In the genomic region with DNA sequence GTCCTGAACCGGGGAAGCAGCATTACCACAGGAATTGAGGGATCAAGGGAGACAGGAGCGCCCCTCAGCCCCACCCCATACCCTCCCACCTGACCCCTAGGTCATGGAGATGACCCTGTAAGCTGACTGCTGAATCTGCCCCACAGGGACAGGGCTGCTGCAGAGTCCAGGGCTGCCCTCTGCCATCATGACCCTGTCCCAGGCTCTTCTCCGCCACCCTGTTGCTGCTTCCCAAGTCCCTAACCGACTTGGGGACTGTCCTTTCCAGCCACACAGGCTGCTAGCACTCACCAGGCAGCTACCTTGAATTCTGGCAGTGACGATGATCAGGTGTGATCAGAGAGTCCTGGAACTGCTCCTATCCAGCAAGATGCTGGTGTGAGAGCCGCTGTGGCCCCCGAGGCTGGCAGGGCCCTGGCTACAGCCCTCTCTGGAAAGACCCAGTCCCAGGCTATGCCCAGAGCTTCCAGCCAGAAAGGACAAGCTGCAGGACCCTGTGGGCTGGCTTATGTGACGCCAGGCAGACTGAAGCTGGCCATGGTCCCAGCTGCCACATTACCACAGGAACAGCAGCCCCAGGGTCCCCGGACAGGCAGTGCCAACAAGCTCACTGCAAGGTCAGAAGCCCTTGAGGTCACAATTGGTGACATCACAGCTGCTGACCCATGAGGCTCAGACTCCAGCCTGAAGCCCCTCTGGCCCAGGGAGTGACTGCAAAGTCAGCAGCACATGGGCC, we compare ENCODE assay signal across 19 cellular contexts. TPM values are rescaled to one million over a fixed set of nuclear protein-coding genes. Genes with fewer than 3 reads are reported as not detected.
DNase-seq lines count a peak whose midpoint lies in the region; ATAC-seq and TF ChIP-seq lines count a peak whose summit lies in the region.
"Had no signal": no experiment of that assay in that cellular context is flagged by ENCODE, and none has a peak within 500 bp of the region (broad histone marks: within the 10 kb centered on the region; RNA-seq: fewer than 3 reads in every experiment).

A gene with protein sequence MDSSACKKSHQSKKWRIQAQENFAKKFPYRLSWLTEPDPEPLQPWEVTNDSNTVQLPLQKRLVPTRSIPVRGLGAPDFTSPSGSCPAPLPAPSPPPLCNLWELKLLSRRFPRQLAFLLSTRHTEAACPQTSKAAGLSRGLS (minus strand): TSS at position 597 of the 736 bp plus-strand sequence. CDS start 5,542 bp downstream, outside the sequence.

- H4K20me1 ChIP-seq in osteoblast (ENCODE audit: insufficient read depth, low read length), result no peaks in the 10 kb centered on the region

- no peak within 1 kb of the TSS for H3K4me3 Mint-ChIP-seq in endodermal cell
- H3K4me3 Mint-ChIP-seq in CD4-positive, alpha-beta T cell, result no peak within 1 kb of the TSS
- H3K4me3 Mint-ChIP-seq: activated naive CD8-positive, alpha-beta T cell; stimulated activated memory B cell treated with anti-CD40 and anti-IgM and Interleukin-4, amounts not matched to agents 10 μg/mL and 1 μg/mL and 100 μg/mL, for 72 hours had no signal

- H3K9me3 Mint-ChIP-seq in endodermal cell, result peaks cover 5% of the 10 kb centered on the region
- peaks cover 11% of the 10 kb centered on the region for H3K9me3 Mint-ChIP-seq in CD4-positive, alpha-beta T cell

- POLR2A ChIA-PET in CD4-positive, alpha-beta T cell (lab: Charles Lee), result no interaction called here

- 87% methylated on average over 7 to 9 of the region's 9 CpGs for WGBS in endodermal cell (ENCODE audit: insufficient coverage in 1 of 2, insufficient read length in 1 of 2), 2 experiments

- no peak within 1 kb of the TSS for H2AFZ ChIP-seq in osteoblast (ENCODE audit: low read length)

- ATAC-seq in Right ventricle myocardium superior (ENCODE audit: poor library complexity) (peak; percentile 10), left ventricle myocardium superior (no peak), HG03521 (IDR thresholded peaks at IDR 0.05; ENCODE audit: unreplicated experiment) (no peak)
- no peak for ATAC-seq in CD4-positive, alpha-beta T cell (ENCODE audit: poor library complexity)
- ATAC-seq: mucosa of descending colon; stimulated activated memory B cell treated with anti-CD40 and anti-IgM and Interleukin-4, amounts not matched to agents 10 μg/mL and 1 μg/mL and 100 μg/mL, for 72 hours had no signal

- H3K27ac ChIP-seq in endodermal cell (ENCODE audit: low read depth, low read length) (no peak within 1 kb of the TSS), osteoblast (ENCODE audit: low read depth, low read length) (no peak within 1 kb of the TSS), vagina (no peak within 1 kb of the TSS)
- H3K27ac ChIP-seq in CD4-positive, alpha-beta T cell (ENCODE audit: low read depth, low read length), result no peak within 1 kb of the TSS
- H3K27ac ChIP-seq: ovary had no signal

- H3K4me3 ChIP-seq in endodermal cell (ENCODE audit: low read length) (no peak within 1 kb of the TSS), osteoblast (ENCODE audit: insufficient read depth, low read length) (no peak within 1 kb of the TSS), vagina (no peak within 1 kb of the TSS)
- H3K4me3 ChIP-seq: mucosa of descending colon, ovary had no signal

- no peak within 1 kb of the TSS for H3K27ac Mint-ChIP-seq in endodermal cell
- no peak within 1 kb of the TSS for H3K27ac Mint-ChIP-seq in CD4-positive, alpha-beta T cell
- H3K27ac Mint-ChIP-seq: activated naive CD8-positive, alpha-beta T cell; stimulated activated memory B cell treated with anti-CD40 and anti-IgM and Interleukin-4, amounts not matched to agents 10 μg/mL and 1 μg/mL and 100 μg/mL, for 72 hours had no signal

- no peaks in the 10 kb centered on the region for H3K9me3 ChIP-seq in endodermal cell (ENCODE audit: control insufficient read depth, low read length)
- H3K9me3 ChIP-seq in osteoblast (ENCODE audit: low read depth, low read length), result no peaks in the 10 kb centered on the region
- H3K9me3 ChIP-seq in vagina, result no peaks in the 10 kb centered on the region
- peaks cover 9% of the 10 kb centered on the region for H3K9me3 ChIP-seq in CD4-positive, alpha-beta T cell (ENCODE audit: control insufficient read depth, low read length)
- H3K9me3 ChIP-seq: mucosa of descending colon, ovary had no signal

- H3K9ac ChIP-seq in endodermal cell (ENCODE audit: extremely low read depth, low read length, poor library complexity, severe bottlenecking), result no peak within 1 kb of the TSS

- H3K79me2 ChIP-seq in osteoblast (ENCODE audit: insufficient read depth, low read length), result no peaks in the 10 kb centered on the region

- H3K36me3 ChIP-seq in endodermal cell (ENCODE audit: control insufficient read depth, insufficient read depth, low read length) (no peaks in the 10 kb centered on the region), osteoblast (ENCODE audit: insufficient read depth, low read length) (no peaks in the 10 kb centered on the region), vagina (no peaks in the 10 kb centered on the region)
- H3K36me3 ChIP-seq: ovary had no signal

- no peaks in the 10 kb centered on the region for H3K4me1 ChIP-seq in endodermal cell (ENCODE audit: control insufficient read depth, insufficient read depth, low read length)
- H3K4me1 ChIP-seq in osteoblast (ENCODE audit: insufficient read depth, low read length), result no peaks in the 10 kb centered on the region
- no peaks in the 10 kb centered on the region for H3K4me1 ChIP-seq in vagina

- no peaks in the 10 kb centered on the region for H3K36me3 Mint-ChIP-seq in endodermal cell (ENCODE audit: low read depth)
- no peaks in the 10 kb centered on the region for H3K36me3 Mint-ChIP-seq in CD4-positive, alpha-beta T cell (ENCODE audit: low read depth)
- H3K36me3 Mint-ChIP-seq: stimulated activated memory B cell treated with anti-CD40 and anti-IgM and Interleukin-4, amounts not matched to agents 10 μg/mL and 1 μg/mL and 100 μg/mL, for 72 hours had no signal

- H3K27me3 Mint-ChIP-seq in endodermal cell (ENCODE audit: insufficient read depth), result peaks cover 1% of the 10 kb centered on the region
- H3K27me3 Mint-ChIP-seq in CD4-positive, alpha-beta T cell, result no peaks in the 10 kb centered on the region
- H3K27me3 Mint-ChIP-seq: activated naive CD8-positive, alpha-beta T cell had no signal

- no peak for TF ChIP-seq POLR2A in vagina (IDR thresholded peaks at IDR 0.05)

- TF ChIP-seq CTCF in endodermal cell (conservative IDR thresholded peaks at IDR 0.05) (no peak), osteoblast (IDR thresholded peaks at IDR 0.05; ENCODE audit: extremely low read depth, low read depth, low read length) (no peak), vagina (IDR thresholded peaks at IDR 0.05) (no peak)
- TF ChIP-seq CTCF in CD4-positive, alpha-beta T cell (IDR thresholded peaks at IDR 0.05), result no peak

- DNase-seq in Right ventricle myocardium superior (no peak), left ventricle myocardium superior (no peak), endodermal cell (peak; percentile 51), osteoblast (ENCODE audit: insufficient read length, low spot score, missing footprints) (peak; percentile 37), vagina (ENCODE audit: extremely low spot score in 2 of 2) (peak; percentile 76 to 87), foreskin melanocyte (no peak)
- no peak for DNase-seq in CD4-positive, alpha-beta T cell
- DNase-seq: KBM-7, NCI-H1105, NCI-H82, RPMI8226, small intestine had no signal

- no peaks in the 10 kb centered on the region for H3K27me3 ChIP-seq in endodermal cell (ENCODE audit: control insufficient read depth, insufficient read depth, low read length, poor library complexity, severe bottlenecking)
- peaks cover 26% of the 10 kb centered on the region for H3K27me3 ChIP-seq in osteoblast (ENCODE audit: insufficient read depth, low read length)
- no peaks in the 10 kb centered on the region for H3K27me3 ChIP-seq in vagina
- no peaks in the 10 kb centered on the region for H3K27me3 ChIP-seq in CD4-positive, alpha-beta T cell (ENCODE audit: control insufficient read depth, insufficient read depth, low read length)
- H3K27me3 ChIP-seq: ovary had no signal

- intact Hi-C loops in Right ventricle myocardium superior (cut with DNase I), result no loop called here
- intact Hi-C loops in left ventricle myocardium superior (cut with micrococcal nuclease), result no loop called here
- intact Hi-C loops in vagina (cut with DNase I), result no loop called here
- intact Hi-C loops in CD4-positive, alpha-beta T cell (cut with DNase I, micrococcal nuclease), result no loop called here

- no peaks in the 10 kb centered on the region for H3K4me1 Mint-ChIP-seq in endodermal cell
- H3K4me1 Mint-ChIP-seq in CD4-positive, alpha-beta T cell (ENCODE audit: low read depth), result no peaks in the 10 kb centered on the region
- H3K4me1 Mint-ChIP-seq: stimulated activated memory B cell treated with anti-CD40 and anti-IgM and Interleukin-4, amounts not matched to agents 10 μg/mL and 1 μg/mL and 100 μg/mL, for 72 hours had no signal

- CTCF ChIA-PET in CD4-positive, alpha-beta T cell (lab: Charles Lee), result no interaction called here

- no peak within 1 kb of the TSS for H3K4me2 ChIP-seq in osteoblast (ENCODE audit: insufficient read depth, low read length)

RNA-seq across cellular contexts. Expression of the gene that starts here (rescaled TPM):
- total RNA-seq in Right ventricle myocardium superior, result not detected
- total RNA-seq in left ventricle myocardium superior, result not detected
- not detected for total RNA-seq in endodermal cell
- polyA plus RNA-seq in endodermal cell (2013, experiment 1 of 2), result not detected
- polyA plus RNA-seq in endodermal cell (2013, experiment 2 of 2), result not detected
- not detected in 2 replicates for total RNA-seq in osteoblast
- not detected for total RNA-seq in vagina
- not detected for total RNA-seq in CD4-positive, alpha-beta T cell
- total RNA-seq: mucosa of descending colon; T-helper 1 cell treated with Interleukin-12 subunit alpha and Interleukin-12 subunit beta and Interleukin-4 antibody, amounts not matched to agents 30 ng/mL and 1 ng/mL, for 36 hours had no signal
- polyA plus RNA-seq: AG04450, small intestine had no signal

Comparison
In these comparisons a context has a peak if more than half of its experiments do, and no peak if none do; other contexts are left out.
1. Peak in ATAC-seq in Right ventricle myocardium superior; RNA of the gene not detected or under 1 TPM.
2. Peak in DNase-seq in endodermal cell; RNA of the gene not detected or under 1 TPM.
3. Peak in DNase-seq in osteoblast; RNA of the gene not detected or under 1 TPM.
4. Peak in DNase-seq in vagina; RNA of the gene not detected or under 1 TPM.